In the genomic region with DNA sequence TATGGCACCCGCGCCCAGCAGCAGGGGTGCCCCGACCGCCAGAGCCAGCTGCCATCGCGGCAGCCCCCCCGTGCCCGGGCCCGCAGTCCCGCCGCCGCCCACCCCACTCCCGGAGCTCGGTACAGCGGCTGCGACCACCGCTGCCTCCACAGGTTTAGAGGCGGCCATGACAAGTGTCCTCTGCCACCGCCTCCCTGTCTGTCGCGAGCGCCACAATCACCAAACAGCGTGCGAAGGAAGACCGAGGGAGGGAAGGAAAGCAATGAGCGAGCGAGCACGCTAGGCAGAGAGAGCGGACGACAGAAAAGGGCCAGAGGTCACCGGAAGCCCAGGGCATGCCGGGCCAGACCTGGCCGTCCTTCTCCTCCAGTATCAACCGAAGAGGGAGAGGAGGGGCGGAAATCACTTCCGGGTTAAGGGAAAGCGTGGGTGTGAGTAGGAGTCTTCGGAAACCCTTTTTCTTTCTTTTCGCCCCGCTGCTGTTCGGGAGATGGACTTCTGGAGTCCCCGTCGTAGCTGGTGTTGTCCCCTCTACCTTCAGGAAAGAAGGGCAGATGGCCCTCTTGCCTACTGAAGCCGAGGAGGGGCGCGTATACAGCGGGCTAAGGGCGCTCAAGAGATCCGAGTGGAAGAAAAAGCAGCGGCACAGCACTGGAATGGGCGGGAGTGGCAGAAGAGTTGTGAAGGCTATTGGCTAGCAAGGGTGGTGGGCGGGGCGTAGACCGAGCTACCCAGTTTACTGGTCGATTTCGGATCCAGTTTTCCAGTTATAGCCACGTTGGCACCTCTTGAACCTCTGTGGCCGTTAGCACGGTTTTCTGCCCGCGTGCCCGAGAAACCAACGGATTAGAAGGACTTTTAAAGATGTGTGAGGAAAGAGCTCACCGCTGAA, we compare ENCODE assay signal across 8 cellular contexts. TPM values are rescaled to one million over a fixed set of nuclear protein-coding genes. Genes with fewer than 3 reads are reported as not detected.
DNase-seq lines count a peak whose midpoint lies in the region; ATAC-seq and TF ChIP-seq lines count a peak whose summit lies in the region.

A gene with protein sequence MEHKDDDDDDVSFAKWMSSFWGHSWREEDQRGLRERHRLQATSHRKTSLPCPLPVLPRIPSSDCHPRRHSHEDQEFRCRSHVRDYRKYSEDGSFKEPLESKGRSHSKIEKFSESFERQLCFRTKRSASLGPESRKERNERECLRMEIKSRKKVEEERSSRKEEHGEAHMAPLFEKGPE (plus strand): TSS at position 758 of the 892 bp plus-strand sequence. CDS start 28,191 bp downstream, outside the sequence.
A gene (minus strand): TSS at position 308 of the 892 bp plus-strand sequence. CDS start 140 bp downstream, at position 168.

- DNase-seq in GM13977 (ENCODE audit: low spot score) (peak; percentile 90), NCI-H146 (lab: John Stamatoyannopoulos, UW) (peak; percentile 98), T-cell (peak; percentile 84 to 96 (median 93)), amniotic epithelial cell (ENCODE audit: low read depth) (peak; percentile 96), left cardiac atrium (peak; percentile 99), posterior cingulate gyrus (peak; percentile 94 to 99 (median 97)), upper lobe of left lung (peak; percentile 91 to 98)

- H3K9me3 Mint-ChIP-seq in T-cell, result no peaks in the 10 kb centered on the region

- H3K27me3 ChIP-seq in upper lobe of left lung, result no peaks in the 10 kb centered on the region

- 0 to 1% methylated on average over 32 to 46 of the region's 64 CpGs for WGBS in upper lobe of left lung, 2 donors

- peaks cover 70 to 81% (median 72%) of the 10 kb centered on the region in 3 donors for H3K4me1 Mint-ChIP-seq in T-cell

- ATAC-seq in HG02870 (IDR thresholded peaks at IDR 0.05; ENCODE audit: unreplicated experiment) (peak; percentile 90), T-cell (replicated peaks in 1 of 4) (peak; percentile 88 to 93 (median 91)), left cardiac atrium (peak; percentile 96 to 98), upper lobe of left lung (ENCODE audit: low FRiP score in 2 of 2) (peak; percentile 98 to 99)

- CTCF ChIA-PET in T-cell (lab: Charles Lee), result interaction anchor here (0.5 to 1.4 kb wide), 12 partner anchors 8 to 1118 kb away, joined by 3 to 6 read pairs (median 3); a partner anchor contains a TSS

- peak within 1 kb of the TSS; percentile 86 to 93 (median 90) for H3K27ac ChIP-seq in upper lobe of left lung

- POLR2A ChIA-PET in T-cell (lab: Charles Lee), result interaction anchor here (0.5 to 2.0 kb wide), 15 partner anchors 9 to 1287 kb away, joined by 3 to 9 read pairs (median 3); a partner anchor contains a TSS

- in situ Hi-C loops in GM13977 (cut with MboI; ENCODE audit: low pct_unique_long_range_greater_than_20kb, low sequenced_read_pairs, unreplicated experiment), result no loop called here

- peaks cover 25 to 43% (median 34%) of the 10 kb centered on the region in 4 donors for H3K4me1 ChIP-seq in upper lobe of left lung

- no peaks in the 10 kb centered on the region for H3K27me3 Mint-ChIP-seq in T-cell

- peak in 3 of 4 donors; percentile 64 to 74 (median 71) for TF ChIP-seq POLR2A in upper lobe of left lung (IDR thresholded peaks at IDR 0.05)

- TF ChIP-seq CTCF in GM13977 (IDR thresholded peaks at IDR 0.05; ENCODE audit: extremely low read depth, insufficient read depth, missing control alignments) (no peak), upper lobe of left lung (IDR thresholded peaks at IDR 0.05) (peak in 1 of 6 experiments; percentile 8)

- TF ChIP-seq EP300 in upper lobe of left lung (IDR thresholded peaks at IDR 0.05), result peak in 1 of 4 donors; percentile 20

- H3K36me3 Mint-ChIP-seq in T-cell, result no peaks in the 10 kb centered on the region

- peak within 1 kb of the TSS; percentile 79 to 84 (median 82) for H3K4me3 ChIP-seq in upper lobe of left lung

- H3K4me3 Mint-ChIP-seq in T-cell, result peak within 1 kb of the TSS; percentile 93 to 98 (median 94)

- peak within 1 kb of the TSS; percentile 93 to 96 for H3K27ac Mint-ChIP-seq in T-cell

- H3K9me3 ChIP-seq in upper lobe of left lung, result no peaks in the 10 kb centered on the region

- H3K36me3 ChIP-seq in upper lobe of left lung, result no peaks in the 10 kb centered on the region

- intact Hi-C loops in left cardiac atrium (cut with DNase I), result loop anchor here in 1 of 2 donors (5.0 kb wide), 1 partner anchor 91 kb away; a partner anchor contains a TSS
- intact Hi-C loops in posterior cingulate gyrus (cut with DNase I), result loop anchor here (2.0 to 5.0 kb wide), 3 partner anchors 92 to 1171 kb away; a partner anchor contains a TSS

RNA-seq across cellular contexts. Expression of the first gene that starts in this region (rescaled TPM):
- total RNA-seq in T-cell (1 to 10 TPM in 4 of 5 donors, under 1 TPM in 1; 0.88 to 1.7 (median 1.4) TPM), left cardiac atrium (1 to 10 TPM; 2.8 to 3.1 TPM), upper lobe of left lung (1 to 10 TPM; 1.4 to 5.2 (median 2.1) TPM)

RNA-seq across cellular contexts. Expression of the second gene that starts in this region (rescaled TPM):
- total RNA-seq in T-cell (10 to 100 TPM; 23.5 to 33.9 (median 33.6) TPM), left cardiac atrium (10 to 100 TPM; 50.0 to 53.4 TPM), upper lobe of left lung (10 to 100 TPM; 14.1 to 38.4 (median 30.2) TPM)

Comparison
In these comparisons a context has a peak if more than half of its experiments do, and no peak if none do; other contexts are left out.
1. Peak in every context shown above with its lines: DNase-seq, ATAC-seq, H3K4me3 ChIP-seq and H3K27ac ChIP-seq.